In genomic region chr1:3133671-3134070, GRCh38 we compare ENCODE assay signal across 1 cellular context.
TF ChIP-seq lines count a peak whose summit lies in the region.

No MANE protein-coding gene starts in this region.

TF ChIP-seq in HepG2, 621 proteins besides CTCF, POLR2A, EP300 and RAD21 (continues in another document):
- TF ChIP-seq TRIM24 (CRISPR knock-in tag; IDR thresholded peaks at IDR 0.05) (no peak), ZFP37 (CRISPR knock-in tag; IDR thresholded peaks at IDR 0.05; ENCODE audit: borderline replicate concordance) (no peak), ZBTB46 (CRISPR knock-in tag; IDR thresholded peaks at IDR 0.05; ENCODE audit: borderline replicate concordance) (no peak), NFKB2 (CRISPR knock-in tag; IDR thresholded peaks at IDR 0.05; ENCODE audit: borderline replicate concordance) (no peak), ZNF598 (CRISPR knock-in tag; IDR thresholded peaks at IDR 0.05; ENCODE audit: borderline replicate concordance) (no peak), FUBP1 (CRISPR knock-in tag; IDR thresholded peaks at IDR 0.05; ENCODE audit: borderline replicate concordance) (no peak), ARID5B (CRISPR knock-in tag; IDR thresholded peaks at IDR 0.05) (peak; percentile 22; the same call in 1 of the 2 replicates), ZNF484 (CRISPR knock-in tag; IDR thresholded peaks at IDR 0.05; ENCODE audit: borderline replicate concordance, low read depth) (no peak), RFXAP (CRISPR knock-in tag; IDR thresholded peaks at IDR 0.05; ENCODE audit: borderline replicate concordance) (no peak), ZNF737 (CRISPR knock-in tag; IDR thresholded peaks at IDR 0.05; ENCODE audit: borderline replicate concordance) (no peak), KDM5A (IDR thresholded peaks at IDR 0.05; ENCODE audit: borderline replicate concordance, low read length) (no peak), KMT2A (CRISPR knock-in tag; IDR thresholded peaks at IDR 0.05) (no peak), ZNF773 (CRISPR knock-in tag; IDR thresholded peaks at IDR 0.05; ENCODE audit: borderline replicate concordance) (no peak), ZSCAN12 (CRISPR knock-in tag; IDR thresholded peaks at IDR 0.05) (no peak), ZNF276 (CRISPR knock-in tag; IDR thresholded peaks at IDR 0.05; ENCODE audit: low read depth) (no peak), ZIK1 (CRISPR knock-in tag; IDR thresholded peaks at IDR 0.05; ENCODE audit: borderline replicate concordance, low read depth) (no peak), ZNF512 (CRISPR knock-in tag; IDR thresholded peaks at IDR 0.05) (no peak), ZNF703 (CRISPR knock-in tag; IDR thresholded peaks at IDR 0.05; ENCODE audit: borderline replicate concordance) (no peak), ZNF564 (CRISPR knock-in tag; IDR thresholded peaks at IDR 0.05) (no peak), CERS6 (CRISPR knock-in tag; IDR thresholded peaks at IDR 0.05) (no peak), DMTF1 (CRISPR knock-in tag; IDR thresholded peaks at IDR 0.05) (no peak), ZNF383 (CRISPR knock-in tag; IDR thresholded peaks at IDR 0.05; ENCODE audit: borderline replicate concordance) (no peak), ZNF614 (CRISPR knock-in tag; IDR thresholded peaks at IDR 0.05; ENCODE audit: borderline replicate concordance) (no peak), ZNF121 (CRISPR knock-in tag; IDR thresholded peaks at IDR 0.05) (no peak), ZNF280D (CRISPR knock-in tag; IDR thresholded peaks at IDR 0.05) (no peak), FOXA1 (IDR thresholded peaks at IDR 0.05) (no peak), FOXA1 (CRISPR knock-in tag; IDR thresholded peaks at IDR 0.05) (peak; percentile 52; the same call in 1 of the 2 replicates), NRL (CRISPR knock-in tag; IDR thresholded peaks at IDR 0.05; ENCODE audit: borderline replicate concordance) (no peak), ZFP41 (CRISPR knock-in tag; IDR thresholded peaks at IDR 0.05; ENCODE audit: borderline replicate concordance) (peak; percentile 29; the same call in 1 of the 2 replicates), DDIT3 (CRISPR knock-in tag; IDR thresholded peaks at IDR 0.05) (no peak), PREB (CRISPR knock-in tag; IDR thresholded peaks at IDR 0.05) (no peak), ZNF660 (CRISPR knock-in tag; IDR thresholded peaks at IDR 0.05; ENCODE audit: borderline replicate concordance, low read depth) (no peak), ZNF329 (CRISPR knock-in tag; IDR thresholded peaks at IDR 0.05; ENCODE audit: low read depth) (no peak)
